Comparison of ENCODE assay signal across 20 cellular contexts in the genomic region with DNA sequence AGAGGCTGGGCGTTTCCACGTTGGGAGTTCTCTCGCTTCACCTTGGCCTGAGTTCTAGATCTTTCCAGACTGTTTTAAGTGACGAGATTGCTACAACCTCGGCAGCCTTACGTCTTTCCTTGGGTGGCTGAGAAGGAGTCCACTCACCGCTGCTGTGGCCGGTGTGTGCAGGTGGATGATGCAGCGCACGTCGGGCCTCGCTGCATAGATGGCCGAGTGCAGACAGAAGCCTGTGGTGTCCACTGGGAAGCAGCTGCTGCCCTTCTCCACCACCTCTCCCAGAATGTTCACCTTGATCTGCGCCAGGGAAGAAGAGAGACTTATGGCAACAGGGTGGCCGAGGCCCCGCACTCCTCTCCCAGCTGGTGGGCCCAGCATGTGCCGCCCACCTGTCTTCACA.
DNase-seq lines count a peak whose midpoint lies in the region; ATAC-seq and TF ChIP-seq lines count a peak whose summit lies in the region.
"Had no signal": no experiment of that assay in that cellular context is flagged by ENCODE, and none has a peak within 500 bp of the region (broad histone marks: within the 10 kb centered on the region; RNA-seq: fewer than 3 reads in every experiment).

No MANE protein-coding gene starts in this region.

- H3K4me3 ChIP-seq in endodermal cell (ENCODE audit: low read length) = no peak overlapping the region
- H3K4me3 ChIP-seq: SK-N-MC had no signal

- H3K36me3 ChIP-seq in endodermal cell (ENCODE audit: control insufficient read depth, insufficient read depth, low read length) = no peaks in the 10 kb centered on the region

- no peaks in the 10 kb centered on the region for H3K4me1 ChIP-seq in endodermal cell (ENCODE audit: control insufficient read depth, insufficient read depth, low read length)

- H3K27me3 Mint-ChIP-seq in activated CD8-positive, alpha-beta memory T cell treated with anti-CD3 and anti-CD28 coated beads, Interleukin-2, amount 10 ng/mL, durations not matched to agents 7 days and 5 days = peaks cover 10% of the 10 kb centered on the region
- H3K27me3 Mint-ChIP-seq in CD14-positive monocyte (ENCODE audit: low read depth in 3 of 3) (peaks cover 4 to 5% (median 4%) of the 10 kb centered on the region in 3 donors), endodermal cell (ENCODE audit: insufficient read depth) (no peaks in the 10 kb centered on the region)
- H3K27me3 Mint-ChIP-seq: B cell had no signal

- H3K9me3 Mint-ChIP-seq in activated CD8-positive, alpha-beta memory T cell treated with anti-CD3 and anti-CD28 coated beads, Interleukin-2, amount 10 ng/mL, durations not matched to agents 7 days and 5 days (ENCODE audit: low read depth) = no peaks in the 10 kb centered on the region
- H3K9me3 Mint-ChIP-seq in CD14-positive monocyte (no peaks in the 10 kb centered on the region), endodermal cell (no peaks in the 10 kb centered on the region)

- no peaks in the 10 kb centered on the region for H3K4me1 Mint-ChIP-seq in activated CD8-positive, alpha-beta memory T cell treated with anti-CD3 and anti-CD28 coated beads, Interleukin-2, amount 10 ng/mL, durations not matched to agents 7 days and 5 days
- H3K4me1 Mint-ChIP-seq in CD14-positive monocyte = peaks cover 4% of the 10 kb centered on the region
- H3K4me1 Mint-ChIP-seq in endodermal cell = peaks cover 2% of the 10 kb centered on the region
- H3K4me1 Mint-ChIP-seq: B cell had no signal

- H3K27me3 ChIP-seq in endodermal cell (ENCODE audit: control insufficient read depth, insufficient read depth, low read length, poor library complexity, severe bottlenecking) = no peaks in the 10 kb centered on the region

- DNase-seq in activated CD8-positive, alpha-beta memory T cell treated with anti-CD3 and anti-CD28 coated beads, Interleukin-2, amount 10 ng/mL, durations not matched to agents 7 days and 5 days = peak; percentile 31
- no peak for DNase-seq in activated CD8-positive, alpha-beta memory T cell treated with anti-CD3 and anti-CD28 coated beads for 24 hours
- DNase-seq in CD14-positive monocyte (ENCODE audit: low spot score) = peak; percentile 37
- DNase-seq in endodermal cell = peak; percentile 21
- DNase-seq in posterior vena cava (ENCODE audit: low spot score) = peak; percentile 70
- no peak for DNase-seq in GF-D8 (lab: John Stamatoyannopoulos, UW)
- DNase-seq in EL = no peak
- DNase-seq: Calu3, DMS79 treated with DMSO at 0.1 percent for 48 hours, KBM-7, NCI-H1105 treated with DMSO at 0.1 percent for 48 hours, NCI-H146, NCI-H2029, NCI-H69, RPMI8226, SHP77 treated with DMSO at 0.1 percent for 48 hours had no signal

- intact Hi-C loops in CD14-positive monocyte (cut with micrococcal nuclease) = no loop called here
- intact Hi-C loops in posterior vena cava (cut with DNase I) = no loop called here

- CTCF ChIA-PET in activated CD8-positive, alpha-beta memory T cell treated with anti-CD3 and anti-CD28 coated beads, Interleukin-2, amount 10 ng/mL, durations not matched to agents 7 days and 5 days (lab: Charles Lee) = no interaction called here

- H3K4me3 Mint-ChIP-seq in activated CD8-positive, alpha-beta memory T cell treated with anti-CD3 and anti-CD28 coated beads, Interleukin-2, amount 10 ng/mL, durations not matched to agents 7 days and 5 days = no peak overlapping the region
- H3K4me3 Mint-ChIP-seq in CD14-positive monocyte = no peak overlapping the region
- H3K4me3 Mint-ChIP-seq in endodermal cell = no peak overlapping the region
- H3K4me3 Mint-ChIP-seq: B cell had no signal

- H3K27ac ChIP-seq in endodermal cell (ENCODE audit: low read depth, low read length) = no peak overlapping the region
- H3K27ac ChIP-seq: 22Rv1, SK-N-MC had no signal

- WGBS in endodermal cell (ENCODE audit: insufficient coverage in 1 of 2, insufficient read length in 1 of 2), 2 experiments = 92 to 98% methylated on average over 12 to 17 of the region's 17 CpGs

- H3K27ac Mint-ChIP-seq in activated CD8-positive, alpha-beta memory T cell treated with anti-CD3 and anti-CD28 coated beads, Interleukin-2, amount 10 ng/mL, durations not matched to agents 7 days and 5 days = no peak overlapping the region
- peak overlapping the region in 1 of 7 donors; percentile 15 for H3K27ac Mint-ChIP-seq in CD14-positive monocyte
- no peak overlapping the region for H3K27ac Mint-ChIP-seq in endodermal cell
- H3K27ac Mint-ChIP-seq: B cell had no signal

- H3K9ac ChIP-seq in endodermal cell (ENCODE audit: extremely low read depth, low read length, poor library complexity, severe bottlenecking) = no peak overlapping the region

- ATAC-seq in activated CD8-positive, alpha-beta memory T cell treated with anti-CD3 and anti-CD28 coated beads, Interleukin-2, amount 10 ng/mL, durations not matched to agents 7 days and 5 days = no peak
- no peak for ATAC-seq in HG02642 (IDR thresholded peaks at IDR 0.05; ENCODE audit: poor library complexity, unreplicated experiment)

- no peaks in the 10 kb centered on the region for H3K9me3 ChIP-seq in endodermal cell (ENCODE audit: control insufficient read depth, low read length)

- TF ChIP-seq CTCF in CD14-positive monocyte (IDR thresholded peaks at IDR 0.05) = no peak
- TF ChIP-seq CTCF in endodermal cell (conservative IDR thresholded peaks at IDR 0.05) = no peak

- no peaks in the 10 kb centered on the region for H3K36me3 Mint-ChIP-seq in activated CD8-positive, alpha-beta memory T cell treated with anti-CD3 and anti-CD28 coated beads, Interleukin-2, amount 10 ng/mL, durations not matched to agents 7 days and 5 days
- H3K36me3 Mint-ChIP-seq in CD14-positive monocyte (no peaks in the 10 kb centered on the region), endodermal cell (ENCODE audit: low read depth) (peaks cover 15% of the 10 kb centered on the region)

Comparison
In these comparisons a context has a peak if more than half of its experiments do, and no peak if none do; other contexts are left out.
1. DNase-seq: peak in activated CD8-positive, alpha-beta memory T cell treated with anti-CD3 and anti-CD28 coated beads, Interleukin-2, amount 10 ng/mL, durations not matched to agents 7 days and 5 days (single experiment), CD14-positive monocyte (single experiment), endodermal cell (single experiment) and posterior vena cava (single experiment); none in activated CD8-positive, alpha-beta memory T cell treated with anti-CD3 and anti-CD28 coated beads for 24 hours (single experiment), GF-D8 (single experiment) and EL (single experiment).